11 cellular contexts compared by ENCODE assay signal in genomic region chr20:18739785-18740184, GRCh38.
DNase-seq lines count a peak whose midpoint lies in the region; ATAC-seq and TF ChIP-seq lines count a peak whose summit lies in the region.
"Had no signal": no experiment of that assay in that cellular context is flagged by ENCODE, and none has a peak within 500 bp of the region (broad histone marks: within the 10 kb centered on the region; RNA-seq: fewer than 3 reads in every experiment).

No MANE protein-coding gene starts in this region.

- ATAC-seq in HG02870 (IDR thresholded peaks at IDR 0.05; ENCODE audit: unreplicated experiment), result no peak

- no peak for TF ChIP-seq CTCF in foreskin fibroblast (IDR thresholded peaks at IDR 0.05; ENCODE audit: low read depth, low read length)
- TF ChIP-seq CTCF in suprapubic skin (IDR thresholded peaks at IDR 0.05), result no peak

- H3K9me3 ChIP-seq in SJCRH30 (replicated peaks) (no peaks in the 10 kb centered on the region), suprapubic skin (peaks cover 5% of the 10 kb centered on the region)

- TF ChIP-seq EP300 in suprapubic skin (IDR thresholded peaks at IDR 0.05), result no peak

- H3K27me3 ChIP-seq in SJCRH30 (no peaks in the 10 kb centered on the region), suprapubic skin (no peaks in the 10 kb centered on the region)

- DNase-seq in Daoy (ENCODE audit: low read depth) (peak; percentile 32), SJCRH30 (peak; percentile 24 to 54), foreskin fibroblast (peak; percentile 85 to 88), occipital lobe (lab: John Stamatoyannopoulos, UW) (peak; percentile 12), T1000 (lab: John Stamatoyannopoulos, UW) (no peak), suprapubic skin (ENCODE audit: low spot score in 2 of 2) (no peak), HUDEP-2 (lab: John Stamatoyannopoulos, UW; ENCODE audit: unreplicated experiment in 76 of 76) (no peak)
- DNase-seq: Calu3, NCI-H446 had no signal

- H3K36me3 ChIP-seq in SJCRH30, result 0 out of 2 replicates have a peak, but pooled peaks cover 3% of the 10 kb centered on the region
- H3K36me3 ChIP-seq in suprapubic skin, result peaks cover 6% of the 10 kb centered on the region

- TF ChIP-seq POLR2A in suprapubic skin (IDR thresholded peaks at IDR 0.05), result no peak

- WGBS in suprapubic skin, result 57% methylated on average over 5 of the region's 5 CpGs

- H3K4me1 ChIP-seq in SJCRH30 (peaks cover 6% of the 10 kb centered on the region; the same call in 1 of the 2 replicates), suprapubic skin (peaks cover 17% of the 10 kb centered on the region)

- H3K27ac ChIP-seq in SJCRH30 (no peak overlapping the region), suprapubic skin (no peak overlapping the region)
- H3K27ac ChIP-seq: VCaP had no signal

- H3K4me3 ChIP-seq in SJCRH30 (no peak overlapping the region), foreskin fibroblast (ENCODE audit: low read depth in 1 of 2, low read length in 2 of 2) (no peak overlapping the region), suprapubic skin (no peak overlapping the region)

Comparison
In these comparisons a context has a peak if more than half of its experiments do, and no peak if none do; other contexts are left out.
1. DNase-seq: peak in Daoy (single experiment), SJCRH30 (2 of 2), foreskin fibroblast (2 of 2) and occipital lobe (single experiment); none in T1000 (single experiment), suprapubic skin (0 of 2) and HUDEP-2 (0 of 76).